In the genomic region with DNA sequence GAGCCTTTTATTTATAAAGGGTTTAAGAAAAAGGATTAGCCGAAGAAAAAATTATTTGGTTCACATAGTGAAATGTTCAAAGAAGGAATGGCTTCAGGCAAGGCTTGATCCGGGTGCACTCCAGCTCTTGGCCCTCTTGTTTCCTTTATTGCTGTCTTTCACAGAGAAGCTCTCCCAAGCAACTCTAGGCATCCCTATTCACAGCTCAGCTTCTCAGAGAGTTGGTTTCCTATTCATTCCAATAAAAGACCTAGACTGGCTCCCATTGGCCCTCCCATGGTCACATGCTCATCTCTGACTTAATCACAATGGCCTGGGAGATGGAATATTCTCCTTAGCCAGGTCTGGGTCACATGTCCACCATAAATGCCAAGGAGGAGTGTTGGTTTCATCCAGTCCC, we compare ENCODE assay signal across 2 cellular contexts.
TF ChIP-seq lines count a peak whose summit lies in the region.

No MANE protein-coding gene starts in this region.

TF ChIP-seq in A549, 52 proteins besides CTCF, POLR2A, EP300 and RAD21:
- TF ChIP-seq, protein P1, sequence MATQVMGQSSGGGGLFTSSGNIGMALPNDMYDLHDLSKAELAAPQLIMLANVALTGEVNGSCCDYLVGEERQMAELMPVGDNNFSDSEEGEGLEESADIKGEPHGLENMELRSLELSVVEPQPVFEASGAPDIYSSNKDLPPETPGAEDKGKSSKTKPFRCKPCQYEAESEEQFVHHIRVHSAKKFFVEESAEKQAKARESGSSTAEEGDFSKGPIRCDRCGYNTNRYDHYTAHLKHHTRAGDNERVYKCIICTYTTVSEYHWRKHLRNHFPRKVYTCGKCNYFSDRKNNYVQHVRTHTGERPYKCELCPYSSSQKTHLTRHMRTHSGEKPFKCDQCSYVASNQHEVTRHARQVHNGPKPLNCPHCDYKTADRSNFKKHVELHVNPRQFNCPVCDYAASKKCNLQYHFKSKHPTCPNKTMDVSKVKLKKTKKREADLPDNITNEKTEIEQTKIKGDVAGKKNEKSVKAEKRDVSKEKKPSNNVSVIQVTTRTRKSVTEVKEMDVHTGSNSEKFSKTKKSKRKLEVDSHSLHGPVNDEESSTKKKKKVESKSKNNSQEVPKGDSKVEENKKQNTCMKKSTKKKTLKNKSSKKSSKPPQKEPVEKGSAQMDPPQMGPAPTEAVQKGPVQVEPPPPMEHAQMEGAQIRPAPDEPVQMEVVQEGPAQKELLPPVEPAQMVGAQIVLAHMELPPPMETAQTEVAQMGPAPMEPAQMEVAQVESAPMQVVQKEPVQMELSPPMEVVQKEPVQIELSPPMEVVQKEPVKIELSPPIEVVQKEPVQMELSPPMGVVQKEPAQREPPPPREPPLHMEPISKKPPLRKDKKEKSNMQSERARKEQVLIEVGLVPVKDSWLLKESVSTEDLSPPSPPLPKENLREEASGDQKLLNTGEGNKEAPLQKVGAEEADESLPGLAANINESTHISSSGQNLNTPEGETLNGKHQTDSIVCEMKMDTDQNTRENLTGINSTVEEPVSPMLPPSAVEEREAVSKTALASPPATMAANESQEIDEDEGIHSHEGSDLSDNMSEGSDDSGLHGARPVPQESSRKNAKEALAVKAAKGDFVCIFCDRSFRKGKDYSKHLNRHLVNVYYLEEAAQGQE (IDR thresholded peaks at IDR 0.05), result no peak
- TF ChIP-seq, protein P2, sequence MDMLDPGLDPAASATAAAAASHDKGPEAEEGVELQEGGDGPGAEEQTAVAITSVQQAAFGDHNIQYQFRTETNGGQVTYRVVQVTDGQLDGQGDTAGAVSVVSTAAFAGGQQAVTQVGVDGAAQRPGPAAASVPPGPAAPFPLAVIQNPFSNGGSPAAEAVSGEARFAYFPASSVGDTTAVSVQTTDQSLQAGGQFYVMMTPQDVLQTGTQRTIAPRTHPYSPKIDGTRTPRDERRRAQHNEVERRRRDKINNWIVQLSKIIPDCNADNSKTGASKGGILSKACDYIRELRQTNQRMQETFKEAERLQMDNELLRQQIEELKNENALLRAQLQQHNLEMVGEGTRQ (IDR thresholded peaks at IDR 0.05), result peak; percentile 80

TF ChIP-seq in GM23338, 12 proteins besides CTCF, POLR2A, EP300 and RAD21:
- TF ChIP-seq EZH2 (IDR thresholded peaks at IDR 0.05; ENCODE audit: low read depth, unreplicated experiment), result no peak
- TF ChIP-seq, protein P1 (IDR thresholded peaks at IDR 0.05; ENCODE audit: unreplicated experiment), result no peak
- TF ChIP-seq ZNF114 (CRISPR knock-in tag; IDR thresholded peaks at IDR 0.05), result no peak
- TF ChIP-seq, protein P3, sequence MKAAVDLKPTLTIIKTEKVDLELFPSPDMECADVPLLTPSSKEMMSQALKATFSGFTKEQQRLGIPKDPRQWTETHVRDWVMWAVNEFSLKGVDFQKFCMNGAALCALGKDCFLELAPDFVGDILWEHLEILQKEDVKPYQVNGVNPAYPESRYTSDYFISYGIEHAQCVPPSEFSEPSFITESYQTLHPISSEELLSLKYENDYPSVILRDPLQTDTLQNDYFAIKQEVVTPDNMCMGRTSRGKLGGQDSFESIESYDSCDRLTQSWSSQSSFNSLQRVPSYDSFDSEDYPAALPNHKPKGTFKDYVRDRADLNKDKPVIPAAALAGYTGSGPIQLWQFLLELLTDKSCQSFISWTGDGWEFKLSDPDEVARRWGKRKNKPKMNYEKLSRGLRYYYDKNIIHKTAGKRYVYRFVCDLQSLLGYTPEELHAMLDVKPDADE (IDR thresholded peaks at IDR 0.05), result no peak
- TF ChIP-seq, protein P4, sequence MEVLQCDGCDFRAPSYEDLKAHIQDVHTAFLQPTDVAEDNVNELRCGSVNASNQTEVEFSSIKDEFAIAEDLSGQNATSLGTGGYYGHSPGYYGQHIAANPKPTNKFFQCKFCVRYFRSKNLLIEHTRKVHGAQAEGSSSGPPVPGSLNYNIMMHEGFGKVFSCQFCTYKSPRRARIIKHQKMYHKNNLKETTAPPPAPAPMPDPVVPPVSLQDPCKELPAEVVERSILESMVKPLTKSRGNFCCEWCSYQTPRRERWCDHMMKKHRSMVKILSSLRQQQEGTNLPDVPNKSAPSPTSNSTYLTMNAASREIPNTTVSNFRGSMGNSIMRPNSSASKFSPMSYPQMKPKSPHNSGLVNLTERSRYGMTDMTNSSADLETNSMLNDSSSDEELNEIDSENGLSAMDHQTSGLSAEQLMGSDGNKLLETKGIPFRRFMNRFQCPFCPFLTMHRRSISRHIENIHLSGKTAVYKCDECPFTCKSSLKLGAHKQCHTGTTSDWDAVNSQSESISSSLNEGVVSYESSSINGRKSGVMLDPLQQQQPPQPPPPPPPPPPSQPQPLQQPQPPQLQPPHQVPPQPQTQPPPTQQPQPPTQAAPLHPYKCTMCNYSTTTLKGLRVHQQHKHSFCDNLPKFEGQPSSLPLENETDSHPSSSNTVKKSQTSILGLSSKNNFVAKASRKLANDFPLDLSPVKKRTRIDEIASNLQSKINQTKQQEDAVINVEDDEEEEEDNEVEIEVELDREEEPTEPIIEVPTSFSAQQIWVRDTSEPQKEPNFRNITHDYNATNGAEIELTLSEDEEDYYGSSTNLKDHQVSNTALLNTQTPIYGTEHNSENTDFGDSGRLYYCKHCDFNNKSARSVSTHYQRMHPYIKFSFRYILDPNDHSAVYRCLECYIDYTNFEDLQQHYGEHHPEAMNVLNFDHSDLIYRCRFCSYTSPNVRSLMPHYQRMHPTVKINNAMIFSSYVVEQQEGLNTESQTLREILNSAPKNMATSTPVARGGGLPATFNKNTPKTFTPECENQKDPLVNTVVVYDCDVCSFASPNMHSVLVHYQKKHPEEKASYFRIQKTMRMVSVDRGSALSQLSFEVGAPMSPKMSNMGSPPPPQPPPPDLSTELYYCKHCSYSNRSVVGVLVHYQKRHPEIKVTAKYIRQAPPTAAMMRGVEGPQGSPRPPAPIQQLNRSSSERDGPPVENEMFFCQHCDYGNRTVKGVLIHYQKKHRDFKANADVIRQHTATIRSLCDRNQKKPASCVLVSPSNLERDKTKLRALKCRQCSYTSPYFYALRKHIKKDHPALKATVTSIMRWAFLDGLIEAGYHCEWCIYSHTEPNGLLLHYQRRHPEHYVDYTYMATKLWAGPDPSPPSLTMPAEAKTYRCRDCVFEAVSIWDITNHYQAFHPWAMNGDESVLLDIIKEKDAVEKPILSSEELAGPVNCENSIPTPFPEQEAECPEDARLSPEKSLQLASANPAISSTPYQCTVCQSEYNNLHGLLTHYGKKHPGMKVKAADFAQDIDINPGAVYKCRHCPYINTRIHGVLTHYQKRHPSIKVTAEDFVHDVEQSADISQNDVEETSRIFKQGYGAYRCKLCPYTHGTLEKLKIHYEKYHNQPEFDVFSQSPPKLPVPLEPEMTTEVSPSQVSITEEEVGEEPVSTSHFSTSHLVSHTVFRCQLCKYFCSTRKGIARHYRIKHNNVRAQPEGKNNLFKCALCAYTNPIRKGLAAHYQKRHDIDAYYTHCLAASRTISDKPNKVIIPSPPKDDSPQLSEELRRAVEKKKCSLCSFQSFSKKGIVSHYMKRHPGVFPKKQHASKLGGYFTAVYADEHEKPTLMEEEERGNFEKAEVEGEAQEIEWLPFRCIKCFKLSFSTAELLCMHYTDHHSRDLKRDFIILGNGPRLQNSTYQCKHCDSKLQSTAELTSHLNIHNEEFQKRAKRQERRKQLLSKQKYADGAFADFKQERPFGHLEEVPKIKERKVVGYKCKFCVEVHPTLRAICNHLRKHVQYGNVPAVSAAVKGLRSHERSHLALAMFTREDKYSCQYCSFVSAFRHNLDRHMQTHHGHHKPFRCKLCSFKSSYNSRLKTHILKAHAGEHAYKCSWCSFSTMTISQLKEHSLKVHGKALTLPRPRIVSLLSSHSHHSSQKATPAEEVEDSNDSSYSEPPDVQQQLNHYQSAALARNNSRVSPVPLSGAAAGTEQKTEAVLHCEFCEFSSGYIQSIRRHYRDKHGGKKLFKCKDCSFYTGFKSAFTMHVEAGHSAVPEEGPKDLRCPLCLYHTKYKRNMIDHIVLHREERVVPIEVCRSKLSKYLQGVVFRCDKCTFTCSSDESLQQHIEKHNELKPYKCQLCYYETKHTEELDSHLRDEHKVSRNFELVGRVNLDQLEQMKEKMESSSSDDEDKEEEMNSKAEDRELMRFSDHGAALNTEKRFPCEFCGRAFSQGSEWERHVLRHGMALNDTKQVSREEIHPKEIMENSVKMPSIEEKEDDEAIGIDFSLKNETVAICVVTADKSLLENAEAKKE (CRISPR knock-in tag; IDR thresholded peaks at IDR 0.05), result no peak
- no peak for TF ChIP-seq POLR2AphosphoS5 (IDR thresholded peaks at IDR 0.05; ENCODE audit: low read depth)
- TF ChIP-seq STAT1 (IDR thresholded peaks at IDR 0.05; ENCODE audit: unreplicated experiment), result no peak
- TF ChIP-seq JUNB (IDR thresholded peaks at IDR 0.05; ENCODE audit: unreplicated experiment), result no peak
- no peak for TF ChIP-seq CREB1 (CRISPR knock-in tag; IDR thresholded peaks at IDR 0.05; ENCODE audit: low read depth)
- TF ChIP-seq NANOG (IDR thresholded peaks at IDR 0.05; ENCODE audit: borderline replicate concordance), result no peak
- no peak for TF ChIP-seq EZH2phosphoT487 (IDR thresholded peaks at IDR 0.05; ENCODE audit: unreplicated experiment)
- no peak for TF ChIP-seq ZNF331 (CRISPR knock-in tag; IDR thresholded peaks at IDR 0.05; ENCODE audit: low read depth)
